Comparison of ENCODE assay signal across 17 cellular contexts in genomic region chr21:42051788-42052187, GRCh38. TPM values are rescaled to one million over a fixed set of nuclear protein-coding genes. Genes with fewer than 3 reads are reported as not detected.
DNase-seq lines count a peak whose midpoint lies in the region; FAIRE-seq and TF ChIP-seq lines count a peak whose summit lies in the region.
"Had no signal": no experiment of that assay in that cellular context is flagged by ENCODE, and none has a peak within 500 bp of the region (broad histone marks: within the 10 kb centered on the region; RNA-seq: fewer than 3 reads in every experiment).

No MANE protein-coding gene starts in this region.

- no peaks in the 10 kb centered on the region for H3K27me3 ChIP-seq in Loucy (ENCODE audit: insufficient read depth, low read length, poor library complexity, severe bottlenecking)
- H3K27me3 ChIP-seq in astrocyte (ENCODE audit: insufficient read depth, low read length): peaks cover 14% of the 10 kb centered on the region
- no peaks in the 10 kb centered on the region for H3K27me3 ChIP-seq in neural progenitor cell
- H3K27me3 ChIP-seq in tibial artery: no peaks in the 10 kb centered on the region
- H3K27me3 ChIP-seq: MG63 had no signal

- H2AFZ ChIP-seq in Loucy (ENCODE audit: low read length) (no peak overlapping the region), astrocyte (ENCODE audit: low read depth, low read length) (no peak overlapping the region), neural progenitor cell (replicated peaks) (no peak overlapping the region)

- H3K9ac ChIP-seq in Loucy (ENCODE audit: low read depth, low read length, poor library complexity, severe bottlenecking) (peak overlapping the region; percentile 73), astrocyte (ENCODE audit: low read length) (no peak overlapping the region), neural progenitor cell (no peak overlapping the region)

- H3K27ac Mint-ChIP-seq in astrocyte (ENCODE audit: unreplicated experiment) (no peak overlapping the region), neural progenitor cell (peak overlapping the region; percentile 20), progenitor cell of endocrine pancreas (no peak overlapping the region)

- H3F3A ChIP-seq in Loucy (ENCODE audit: low read depth) (peaks cover 15% of the 10 kb centered on the region; the same call in 1 of the 2 replicates), neural progenitor cell (ENCODE audit: low read depth) (no peaks in the 10 kb centered on the region)

- no peak overlapping the region for H3K27ac ChIP-seq in astrocyte (ENCODE audit: low read depth, low read length)
- no peak overlapping the region for H3K27ac ChIP-seq in neural progenitor cell
- no peak overlapping the region for H3K27ac ChIP-seq in tibial artery

- H3K27me3 Mint-ChIP-seq in astrocyte (ENCODE audit: low read depth, unreplicated experiment) (peaks cover 9% of the 10 kb centered on the region), neural progenitor cell (ENCODE audit: insufficient read depth, low read depth) (peaks cover 2% of the 10 kb centered on the region), progenitor cell of endocrine pancreas (no peaks in the 10 kb centered on the region)

- H3K4me1 ChIP-seq in Loucy (ENCODE audit: insufficient read depth, low read length, poor library complexity, severe bottlenecking): peaks cover 59% of the 10 kb centered on the region
- H3K4me1 ChIP-seq in astrocyte (ENCODE audit: insufficient read depth, low read length): peaks cover 31% of the 10 kb centered on the region
- H3K4me1 ChIP-seq in neural progenitor cell: no peaks in the 10 kb centered on the region
- peaks cover 0 to 25% (median 19%) of the 10 kb centered on the region in 4 donors for H3K4me1 ChIP-seq in tibial artery
- H3K4me1 ChIP-seq: HAP-1 had no signal

- TF ChIP-seq CTCF in Loucy (conservative IDR thresholded peaks at IDR 0.05; ENCODE audit: low read length) (no peak), astrocyte (IDR thresholded peaks at IDR 0.05; ENCODE audit: insufficient read depth, low read depth, low read length) (no peak), neural progenitor cell (IDR thresholded peaks at IDR 0.05) (no peak), tibial artery (IDR thresholded peaks at IDR 0.05) (no peak), progenitor cell of endocrine pancreas (IDR thresholded peaks at IDR 0.05; ENCODE audit: unreplicated experiment) (no peak)

- no peaks in the 10 kb centered on the region for H3K9me3 ChIP-seq in Loucy (ENCODE audit: insufficient read depth, low read depth, low read length)
- no peaks in the 10 kb centered on the region for H3K9me3 ChIP-seq in astrocyte (ENCODE audit: insufficient read depth, low read depth, low read length)
- no peaks in the 10 kb centered on the region for H3K9me3 ChIP-seq in neural progenitor cell (ENCODE audit: low read depth)
- no peaks in the 10 kb centered on the region for H3K9me3 ChIP-seq in tibial artery
- H3K9me3 ChIP-seq: HAP-1 had no signal

- FAIRE-seq in astrocyte (lab: Jason Lieb, UNC): no peak
- FAIRE-seq: RCC 7860 had no signal

- H3K36me3 Mint-ChIP-seq in astrocyte (ENCODE audit: low read depth, unreplicated experiment) (no peaks in the 10 kb centered on the region), neural progenitor cell (no peaks in the 10 kb centered on the region), progenitor cell of endocrine pancreas (ENCODE audit: insufficient read depth) (peaks cover under 1% of the 10 kb centered on the region)

- intact Hi-C loops in tibial artery (cut with DNase I; ENCODE audit: low total_unique reads): no loop called here

- H3K4me3 Mint-ChIP-seq in astrocyte (ENCODE audit: unreplicated experiment) (no peak overlapping the region), neural progenitor cell (no peak overlapping the region), progenitor cell of endocrine pancreas (ENCODE audit: low read depth) (no peak overlapping the region)

- H4K20me1 ChIP-seq in Loucy (ENCODE audit: insufficient read depth, low read length, poor library complexity, severe bottlenecking) (no peaks in the 10 kb centered on the region), astrocyte (ENCODE audit: insufficient read depth, low read length) (no peaks in the 10 kb centered on the region), neural progenitor cell (ENCODE audit: low read depth) (no peaks in the 10 kb centered on the region)

- H3K4me2 ChIP-seq in Loucy (ENCODE audit: low read depth, low read length, poor library complexity, severe bottlenecking): peak overlapping the region; percentile 75
- H3K4me2 ChIP-seq in astrocyte (ENCODE audit: low read length): no peak overlapping the region
- no peak overlapping the region for H3K4me2 ChIP-seq in neural progenitor cell

- DNase-seq in GF-D8 (lab: John Stamatoyannopoulos, UW) (peak; percentile 42), astrocyte (ENCODE audit: low read depth) (peak; percentile 49), neural progenitor cell (ENCODE audit: low spot score) (no peak), NCI-H1048 (lab: John Stamatoyannopoulos, UW) (no peak), tibial artery (no peak), H4 (ENCODE audit: low spot score) (no peak), progenitor cell of endocrine pancreas (ENCODE audit: low spot score, unreplicated experiment) (no peak)
- DNase-seq: DMS 273 treated with DMSO at 0.1 percent for 48 hours, KG1, MG63, NCI-H1930, NCI-H2171 treated with DMSO at 0.1 percent for 48 hours, NCI-H510A, SIG-M5 had no signal

- no peaks in the 10 kb centered on the region for H3K9me2 ChIP-seq in Loucy (replicated peaks; ENCODE audit: low read depth, low read length)

- H3K36me3 ChIP-seq in Loucy (ENCODE audit: insufficient read depth, low read length): no peaks in the 10 kb centered on the region
- H3K36me3 ChIP-seq in astrocyte (ENCODE audit: insufficient read depth, low read length): no peaks in the 10 kb centered on the region
- H3K36me3 ChIP-seq in neural progenitor cell: no peaks in the 10 kb centered on the region
- no peaks in the 10 kb centered on the region for H3K36me3 ChIP-seq in tibial artery
- H3K36me3 ChIP-seq: HAP-1, MG63 had no signal

- H3K9me3 Mint-ChIP-seq in astrocyte (ENCODE audit: unreplicated experiment): peaks cover 7% of the 10 kb centered on the region
- peaks cover 12% of the 10 kb centered on the region for H3K9me3 Mint-ChIP-seq in neural progenitor cell
- H3K9me3 Mint-ChIP-seq in progenitor cell of endocrine pancreas (ENCODE audit: low read depth): peaks cover 11% of the 10 kb centered on the region

- H3K79me2 ChIP-seq in Loucy (ENCODE audit: insufficient read depth, low read length): no peaks in the 10 kb centered on the region
- H3K79me2 ChIP-seq in astrocyte (ENCODE audit: insufficient read depth, low read length): no peaks in the 10 kb centered on the region
- no peaks in the 10 kb centered on the region for H3K79me2 ChIP-seq in neural progenitor cell (ENCODE audit: low read depth)

- H3K4me3 ChIP-seq in Loucy (ENCODE audit: low read length, poor library complexity, severe bottlenecking) (peak overlapping the region; percentile 64), astrocyte (ENCODE audit: insufficient read depth, low read depth, low read length) (no peak overlapping the region), neural progenitor cell (no peak overlapping the region), tibial artery (no peak overlapping the region)
- H3K4me3 ChIP-seq: HAP-1, MG63 had no signal

- H3K4me1 Mint-ChIP-seq in astrocyte (ENCODE audit: low read depth, unreplicated experiment): peaks cover 13% of the 10 kb centered on the region
- H3K4me1 Mint-ChIP-seq in neural progenitor cell: peaks cover 3% of the 10 kb centered on the region
- peaks cover 14% of the 10 kb centered on the region for H3K4me1 Mint-ChIP-seq in progenitor cell of endocrine pancreas (ENCODE audit: low read depth)

RNA-seq across cellular contexts. Expression of gene UMODL1, which starts 19.3 kb away (rescaled TPM):
- 0.10 TPM in 1 of 2 replicates, not detected in the other for total RNA-seq in astrocyte
- 0.09 TPM in 1 of 2 replicates, not detected in the other for total RNA-seq in neural progenitor cell (ENCODE audit: low replicate concordance)
- not detected in 2 replicates for total RNA-seq in H4 (2014; rRNA removed; shearing (Covaris generic))
- 0.19 TPM in 1 of 2 replicates, not detected in the other for total RNA-seq in progenitor cell of endocrine pancreas

RNA-seq across cellular contexts. Expression of gene ZBTB21, which starts 41.6 kb away (rescaled TPM):
- total RNA-seq in astrocyte: 18.3 and 20.5 TPM in 2 replicates
- 24.2 and 25.3 TPM in 2 replicates for total RNA-seq in neural progenitor cell (ENCODE audit: low replicate concordance)
- total RNA-seq in H4 (2014; rRNA removed; shearing (Covaris generic)): 12.8 and 16.0 TPM in 2 replicates
- 15.7 and 18.6 TPM in 2 replicates for total RNA-seq in progenitor cell of endocrine pancreas

Comparison
In these comparisons a context has a peak if more than half of its experiments do, and no peak if none do; other contexts are left out.
1. DNase-seq: peak in GF-D8 (single experiment) and astrocyte (single experiment); none in neural progenitor cell (single experiment), NCI-H1048 (single experiment), tibial artery (0 of 2), H4 (single experiment) and progenitor cell of endocrine pancreas (single experiment).